ENCODE assay signal across 9 cellular contexts in the genomic region with DNA sequence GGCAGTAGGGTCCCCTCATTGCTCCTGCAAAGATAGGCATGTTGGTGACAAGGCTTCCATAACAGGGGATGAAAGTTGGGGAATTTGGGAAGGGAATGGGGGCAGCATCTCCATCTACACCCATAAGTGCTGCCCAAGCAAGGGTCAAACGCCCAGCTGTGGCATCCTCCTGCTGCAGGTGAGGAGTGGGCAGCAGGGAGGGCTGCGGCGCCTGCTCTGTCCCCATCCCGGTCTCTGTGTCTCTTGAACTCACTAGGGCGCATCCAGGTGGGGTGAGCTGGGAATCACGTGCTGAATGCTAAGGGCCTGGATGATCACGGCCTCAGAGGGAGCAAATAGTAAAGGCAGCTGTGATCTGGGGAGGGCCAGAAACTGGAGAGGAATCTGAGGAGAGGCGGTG.
"Had no signal": no experiment of that assay in that cellular context is flagged by ENCODE, and none has a peak within 500 bp of the region (broad histone marks: within the 10 kb centered on the region; RNA-seq: fewer than 3 reads in every experiment).

No MANE protein-coding gene starts in this region.

- H3K9me3 Mint-ChIP-seq: HFFc6 had no signal

- H3K4me3 ChIP-seq: GM23248, HAP-1 had no signal

- ATAC-seq: HCT116, HepG2 had no signal

- H3K27ac Mint-ChIP-seq: HFFc6, IgD-negative memory B cell had no signal

- H3K4me1 ChIP-seq: HAP-1 had no signal

- DNase-seq: GM23248, GOT3, H7, HFFc6 had no signal

- H3K4me3 Mint-ChIP-seq: HFFc6 had no signal

- H3K9me3 ChIP-seq: HAP-1 had no signal

- H3K27ac ChIP-seq: GM23248, HL-60 had no signal

- H3K27me3 Mint-ChIP-seq: IgD-negative memory B cell had no signal
